14 cellular contexts compared by ENCODE assay signal in the genomic region with DNA sequence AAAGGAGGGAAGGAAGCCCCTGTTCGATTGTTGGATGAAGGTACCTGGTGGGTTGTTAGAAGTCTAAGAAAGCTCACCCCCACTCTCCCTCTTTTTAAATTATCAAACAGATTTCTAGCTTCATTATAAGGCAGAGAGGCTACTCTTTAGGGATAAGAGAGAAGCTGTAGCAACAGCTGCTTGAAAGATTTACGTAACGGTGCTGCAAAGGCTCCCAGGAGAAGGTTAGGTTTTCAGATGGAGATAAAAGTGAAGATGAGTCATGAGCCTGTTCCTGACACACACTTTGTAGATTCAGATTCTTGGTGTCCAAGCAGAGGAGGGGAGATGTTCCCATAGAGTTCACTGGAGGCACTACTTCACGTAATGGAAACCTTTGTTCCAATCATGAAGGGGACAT. TPM values are rescaled to one million over a fixed set of nuclear protein-coding genes. Genes with fewer than 3 reads are reported as not detected.
DNase-seq lines count a peak whose midpoint lies in the region; ATAC-seq and TF ChIP-seq lines count a peak whose summit lies in the region.
"Had no signal": no experiment of that assay in that cellular context is flagged by ENCODE, and none has a peak within 500 bp of the region (broad histone marks: within the 10 kb centered on the region; RNA-seq: fewer than 3 reads in every experiment).

No MANE protein-coding gene starts in this region.

- H3K36me3 ChIP-seq in thyroid gland (no peaks in the 10 kb centered on the region), Peyer's patch (no peaks in the 10 kb centered on the region), spleen (no peaks in the 10 kb centered on the region)
- H3K36me3 ChIP-seq: lower lobe of right lung had no signal

- TF ChIP-seq CTCF in natural killer cell (IDR thresholded peaks at IDR 0.05) (no peak), astrocyte of the spinal cord (IDR thresholded peaks at IDR 0.05; ENCODE audit: low read depth, low read length) (no peak), thyroid gland (IDR thresholded peaks at IDR 0.05) (no peak), Peyer's patch (IDR thresholded peaks at IDR 0.05) (no peak), spleen (IDR thresholded peaks at IDR 0.05 in 8 of 11, conservative IDR thresholded peaks at IDR 0.05 in 3 of 11) (no peak)

- DNase-seq in natural killer cell treated with Interleukin-12 subunit alpha and Interleukin-12 subunit beta and Interleukin-15 and Interleukin-18, amount 100 ng/mL, for 72 hours (ENCODE audit: low spot score) = no peak
- DNase-seq in natural killer cell (no peak), astrocyte of the spinal cord (ENCODE audit: low read depth, low spot score) (peak; percentile 31), memory B cell (ENCODE audit: low spot score in 2 of 2) (no peak), thyroid gland (no peak), Peyer's patch (no peak), hepatic stellate cell (ENCODE audit: low spot score) (no peak), spleen (no peak)
- DNase-seq: Karpas-422, NCI-H2029 treated with DMSO at 0.1 percent for 48 hours, NCI-H82, SHP77 treated with DMSO at 0.1 percent for 48 hours had no signal

- H3K27me3 Mint-ChIP-seq in natural killer cell treated with Interleukin-12 subunit alpha and Interleukin-12 subunit beta and Interleukin-15 and Interleukin-18, amount 100 ng/mL, for 72 hours = peaks cover 8 to 11% of the 10 kb centered on the region in 2 donors
- H3K27me3 Mint-ChIP-seq in natural killer cell (ENCODE audit: low read depth in 2 of 2) (peaks cover 0 to 20% of the 10 kb centered on the region in 2 donors), memory B cell (no peaks in the 10 kb centered on the region)

- H3K27ac ChIP-seq in thyroid gland = no peak overlapping the region
- no peak overlapping the region for H3K27ac ChIP-seq in Peyer's patch
- H3K27ac ChIP-seq in spleen = no peak overlapping the region
- H3K27ac ChIP-seq: lower lobe of right lung had no signal

- H3K27me3 ChIP-seq in thyroid gland (no peaks in the 10 kb centered on the region), Peyer's patch (no peaks in the 10 kb centered on the region), spleen (replicated peaks in 1 of 7) (no peaks in the 10 kb centered on the region)

- TF ChIP-seq POLR2A in thyroid gland (IDR thresholded peaks at IDR 0.05) = no peak
- no peak for TF ChIP-seq POLR2A in Peyer's patch (IDR thresholded peaks at IDR 0.05)
- no peak for TF ChIP-seq POLR2A in spleen (IDR thresholded peaks at IDR 0.05)

- H3K27ac Mint-ChIP-seq in natural killer cell treated with Interleukin-12 subunit alpha and Interleukin-12 subunit beta and Interleukin-15 and Interleukin-18, amount 100 ng/mL, for 72 hours = peak overlapping the region; percentile 19 to 85
- H3K27ac Mint-ChIP-seq in natural killer cell (no peak overlapping the region), memory B cell (peak overlapping the region; percentile 81)

- H3K9me3 Mint-ChIP-seq in natural killer cell treated with Interleukin-12 subunit alpha and Interleukin-12 subunit beta and Interleukin-15 and Interleukin-18, amount 100 ng/mL, for 72 hours = no peaks in the 10 kb centered on the region
- H3K9me3 Mint-ChIP-seq in natural killer cell (no peaks in the 10 kb centered on the region), memory B cell (no peaks in the 10 kb centered on the region)

- no peaks in the 10 kb centered on the region for H3K36me3 Mint-ChIP-seq in natural killer cell treated with Interleukin-12 subunit alpha and Interleukin-12 subunit beta and Interleukin-15 and Interleukin-18, amount 100 ng/mL, for 72 hours
- H3K36me3 Mint-ChIP-seq in natural killer cell = no peaks in the 10 kb centered on the region
- H3K36me3 Mint-ChIP-seq in memory B cell = no peaks in the 10 kb centered on the region

- WGBS in thyroid gland, 2 donors = 79 to 83% methylated on average over 4 of the region's 4 CpGs
- WGBS in spleen, 5 donors = 78 to 83% (median 78%) methylated on average over 4 of the region's 4 CpGs

- H3K4me1 ChIP-seq in thyroid gland (no peaks in the 10 kb centered on the region), Peyer's patch (no peaks in the 10 kb centered on the region), spleen (peaks cover 0 to 16% (median 7%) of the 10 kb centered on the region in 6 donors)
- H3K4me1 ChIP-seq: lower lobe of right lung had no signal

- H3K4me1 Mint-ChIP-seq in natural killer cell treated with Interleukin-12 subunit alpha and Interleukin-12 subunit beta and Interleukin-15 and Interleukin-18, amount 100 ng/mL, for 72 hours (ENCODE audit: low read depth in 2 of 2) = peaks cover 14 to 22% of the 10 kb centered on the region in 2 donors
- H3K4me1 Mint-ChIP-seq in natural killer cell (peaks cover 7 to 11% of the 10 kb centered on the region in 2 donors), memory B cell (peaks cover 18% of the 10 kb centered on the region)

- in situ Hi-C loops in astrocyte of the spinal cord (cut with HindIII; ENCODE audit: low sequenced_read_pairs) = no loop called here

- H3K4me3 ChIP-seq in astrocyte of the spinal cord (ENCODE audit: low read depth, low read length) (no peak overlapping the region), thyroid gland (replicated peaks in 1 of 3) (no peak overlapping the region), Peyer's patch (no peak overlapping the region), spleen (no peak overlapping the region)
- H3K4me3 ChIP-seq: lower lobe of right lung had no signal

- H3K9me3 ChIP-seq in thyroid gland = no peaks in the 10 kb centered on the region
- no peaks in the 10 kb centered on the region for H3K9me3 ChIP-seq in Peyer's patch
- no peaks in the 10 kb centered on the region for H3K9me3 ChIP-seq in spleen
- H3K9me3 ChIP-seq: lower lobe of right lung had no signal

- intact Hi-C loops in natural killer cell (cut with micrococcal nuclease) (no loop called here), thyroid gland (cut with DNase I) (no loop called here), spleen (cut with DNase I; ENCODE audit: low total_unique reads) (no loop called here)

- H3K4me3 Mint-ChIP-seq in natural killer cell treated with Interleukin-12 subunit alpha and Interleukin-12 subunit beta and Interleukin-15 and Interleukin-18, amount 100 ng/mL, for 72 hours = peak overlapping the region; percentile 24
- no peak overlapping the region for H3K4me3 Mint-ChIP-seq in natural killer cell
- no peak overlapping the region for H3K4me3 Mint-ChIP-seq in memory B cell

- ATAC-seq in natural killer cell treated with Interleukin-12 subunit alpha and Interleukin-12 subunit beta and Interleukin-15 and Interleukin-18, amount 100 ng/mL, for 72 hours = no peak
- ATAC-seq in natural killer cell (no peak), memory B cell (ENCODE audit: low read depth) (no peak)

RNA-seq across cellular contexts. Expression of a gene that starts 47.6 kb away (rescaled TPM):
- total RNA-seq in natural killer cell treated with Interleukin-12 subunit alpha and Interleukin-12 subunit beta and Interleukin-15 and Interleukin-18, amount 100 ng/mL, for 72 hours = not detected
- total RNA-seq in natural killer cell (not detected), thyroid gland (under 1 TPM in 1 of 4 donors, not detected in 3; 0.81 TPM), Peyer's patch (under 1 TPM in 1 of 4 donors, not detected in 3; 0.27 TPM), spleen (not detected)
- polyA plus RNA-seq in spleen = under 1 TPM in 2 of 3 donors, not detected in 1; 0.02 to 0.13 TPM
- total RNA-seq: bronchial epithelial cell had no signal

Comparison
In these comparisons a context has a peak if more than half of its experiments do, and no peak if none do; other contexts are left out.
1. H3K27ac Mint-ChIP-seq: peak in natural killer cell treated with Interleukin-12 subunit alpha and Interleukin-12 subunit beta and Interleukin-15 and Interleukin-18, amount 100 ng/mL, for 72 hours (2 of 2) and memory B cell (single experiment); none in natural killer cell (0 of 2).